ENCODE assay signal across 1 cellular context in genomic region chr14:23093993-23094665, GRCh38.
TF ChIP-seq lines count a peak whose summit lies in the region.

No MANE protein-coding gene starts in this region.

TF ChIP-seq in endothelial cell of umbilical vein, 7 proteins besides CTCF, POLR2A, EP300 and RAD21:
- TF ChIP-seq JUN (IDR thresholded peaks at IDR 0.05; ENCODE audit: borderline replicate concordance, insufficient read depth, insufficient read length, low read depth): no peak
- TF ChIP-seq MYC (IDR thresholded peaks at IDR 0.05; ENCODE audit: low read depth, low read length): no peak
- no peak for TF ChIP-seq GATA2 (IDR thresholded peaks at IDR 0.05; ENCODE audit: insufficient read depth, insufficient read length, low read depth, low read length)
- TF ChIP-seq POLR2AphosphoS5 (IDR thresholded peaks at IDR 0.05; ENCODE audit: insufficient read depth, low read depth, low read length): no peak
- no peak for TF ChIP-seq MAX (IDR thresholded peaks at IDR 0.05; ENCODE audit: insufficient read depth, insufficient read length)
- no peak for TF ChIP-seq FOS (IDR thresholded peaks at IDR 0.05; ENCODE audit: borderline replicate concordance, insufficient read depth, low read length)
- TF ChIP-seq EZH2 (IDR thresholded peaks at IDR 0.05; ENCODE audit: borderline replicate concordance, low read depth, low read length, severe bottlenecking): no peak
